12 cellular contexts compared by ENCODE assay signal in the genomic region with DNA sequence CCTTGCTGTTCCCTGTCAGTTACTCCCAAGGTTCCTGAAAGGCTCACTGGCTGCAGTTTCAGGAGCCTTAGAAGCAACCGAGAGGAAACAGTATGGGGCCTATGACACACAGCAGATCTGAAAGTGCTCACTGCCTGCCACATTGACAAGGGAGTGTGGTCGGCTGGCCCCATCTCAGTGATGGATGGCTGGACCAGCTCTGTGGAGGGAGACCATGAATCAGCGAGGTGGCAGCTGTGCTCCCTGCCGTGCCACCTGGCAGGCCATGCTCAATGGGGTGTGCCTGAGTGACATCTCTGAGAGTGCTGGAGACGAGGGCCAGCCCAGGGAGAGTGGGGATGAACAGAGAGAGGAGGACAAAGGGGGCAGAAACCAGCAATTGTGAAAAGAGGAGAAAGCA. TPM values are rescaled to one million over a fixed set of nuclear protein-coding genes. Genes with fewer than 3 reads are reported as not detected.
DNase-seq lines count a peak whose midpoint lies in the region; ATAC-seq and TF ChIP-seq lines count a peak whose summit lies in the region.
"Had no signal": no experiment of that assay in that cellular context is flagged by ENCODE, and none has a peak within 500 bp of the region (broad histone marks: within the 10 kb centered on the region; RNA-seq: fewer than 3 reads in every experiment).

No MANE protein-coding gene starts in this region.

- no peaks in the 10 kb centered on the region for H3F3A ChIP-seq in smooth muscle cell (ENCODE audit: low read depth)

- no peaks in the 10 kb centered on the region for H3K27me3 ChIP-seq in smooth muscle cell (ENCODE audit: low read depth)
- no peaks in the 10 kb centered on the region for H3K27me3 ChIP-seq in aorta (ENCODE audit: control insufficient read depth in 1 of 2, insufficient read depth in 2 of 2, low read length in 1 of 2)
- H3K27me3 ChIP-seq: breast epithelium had no signal

- no peak for DNase-seq in T-helper 1 cell
- peak; percentile 92 for DNase-seq in left kidney (ENCODE audit: low read depth, low spot score)
- DNase-seq in smooth muscle cell (lab: John Stamatoyannopoulos, UW; ENCODE audit: unreplicated experiment), result no peak
- DNase-seq in NCI-H446 (lab: John Stamatoyannopoulos, UW), result no peak
- no peak for DNase-seq in aorta
- DNase-seq: activated CD4-positive, alpha-beta T cell treated with anti-CD3 and anti-CD28 coated beads for 4 hours; foreskin melanocyte; naive B cell had no signal

- no peaks in the 10 kb centered on the region for H3K79me2 ChIP-seq in smooth muscle cell (ENCODE audit: low read depth)

- H4K20me1 ChIP-seq in smooth muscle cell (ENCODE audit: low read depth), result no peaks in the 10 kb centered on the region

- H3K9me3 Mint-ChIP-seq in T-helper 1 cell treated with Interleukin-12 subunit alpha and Interleukin-12 subunit beta and Interleukin-4 antibody, amounts not matched to agents 30 μg/mL and 1 μg/mL, for 36 hours, result no peaks in the 10 kb centered on the region
- H3K9me3 Mint-ChIP-seq: naive B cell had no signal

- H3K36me3 Mint-ChIP-seq in T-helper 1 cell treated with Interleukin-12 subunit alpha and Interleukin-12 subunit beta and Interleukin-4 antibody, amounts not matched to agents 30 μg/mL and 1 μg/mL, for 36 hours (ENCODE audit: low read depth), result peaks cover 72% of the 10 kb centered on the region

- no peak overlapping the region for H3K4me3 Mint-ChIP-seq in T-helper 1 cell treated with Interleukin-12 subunit alpha and Interleukin-12 subunit beta and Interleukin-4 antibody, amounts not matched to agents 30 μg/mL and 1 μg/mL, for 36 hours
- H3K4me3 Mint-ChIP-seq: naive B cell had no signal

- no peak overlapping the region for H3K9ac ChIP-seq in smooth muscle cell (ENCODE audit: low read depth)

- WGBS in smooth muscle cell (ENCODE audit: low lambda C conversion rate), result 79% methylated on average over 5 of the region's 5 CpGs
- WGBS in aorta, 2 donors, result 16 to 28% methylated on average over 5 of the region's 5 CpGs

- H3K27ac Mint-ChIP-seq in T-helper 1 cell treated with Interleukin-12 subunit alpha and Interleukin-12 subunit beta and Interleukin-4 antibody, amounts not matched to agents 30 μg/mL and 1 μg/mL, for 36 hours, result peak overlapping the region; percentile 27

- TF ChIP-seq CTCF in smooth muscle cell (IDR thresholded peaks at IDR 0.05; ENCODE audit: borderline replicate concordance, insufficient read depth, poor library complexity, severe bottlenecking), result no peak

- no peaks in the 10 kb centered on the region for H3K4me1 ChIP-seq in smooth muscle cell (ENCODE audit: low read depth)
- no peaks in the 10 kb centered on the region for H3K4me1 ChIP-seq in aorta (ENCODE audit: control insufficient read depth in 1 of 2, insufficient read depth in 2 of 2, low read length in 2 of 2)
- H3K4me1 ChIP-seq: breast epithelium had no signal

- no peaks in the 10 kb centered on the region for H3K27me3 Mint-ChIP-seq in T-helper 1 cell treated with Interleukin-12 subunit alpha and Interleukin-12 subunit beta and Interleukin-4 antibody, amounts not matched to agents 30 μg/mL and 1 μg/mL, for 36 hours (ENCODE audit: low read depth)
- H3K27me3 Mint-ChIP-seq: naive B cell had no signal

- no peaks in the 10 kb centered on the region for H3K9me3 ChIP-seq in smooth muscle cell (replicated peaks; ENCODE audit: low read depth)
- H3K9me3 ChIP-seq in aorta (ENCODE audit: control insufficient read depth, low read length), result no peaks in the 10 kb centered on the region
- H3K9me3 ChIP-seq: breast epithelium had no signal

- no peak overlapping the region for H3K4me2 ChIP-seq in smooth muscle cell

- peaks cover 10% of the 10 kb centered on the region for H3K4me1 Mint-ChIP-seq in T-helper 1 cell treated with Interleukin-12 subunit alpha and Interleukin-12 subunit beta and Interleukin-4 antibody, amounts not matched to agents 30 μg/mL and 1 μg/mL, for 36 hours (ENCODE audit: low read depth)

- H3K4me3 ChIP-seq in smooth muscle cell, result no peak overlapping the region
- no peak overlapping the region for H3K4me3 ChIP-seq in aorta (ENCODE audit: low read length in 2 of 2)
- H3K4me3 ChIP-seq: breast epithelium had no signal

- H2AFZ ChIP-seq in smooth muscle cell (ENCODE audit: low read depth), result no peak overlapping the region

- H3K36me3 ChIP-seq in smooth muscle cell (ENCODE audit: low read depth), result no peaks in the 10 kb centered on the region
- H3K36me3 ChIP-seq in aorta (ENCODE audit: control insufficient read depth in 1 of 2, insufficient read depth in 2 of 2, low read length in 1 of 2), result no peaks in the 10 kb centered on the region
- H3K36me3 ChIP-seq: breast epithelium had no signal

- H3K27ac ChIP-seq in smooth muscle cell (ENCODE audit: low read depth) (no peak overlapping the region), aorta (ENCODE audit: low read depth in 1 of 2, low read length in 2 of 2) (no peak overlapping the region)
- H3K27ac ChIP-seq: breast epithelium had no signal

- intact Hi-C loops in aorta (cut with DNase I), result no loop called here

- ATAC-seq in GM21737 (IDR thresholded peaks at IDR 0.05; ENCODE audit: unreplicated experiment) (peak; percentile 70), HG03469 (IDR thresholded peaks at IDR 0.05; ENCODE audit: unreplicated experiment) (peak; percentile 69), aorta (ENCODE audit: low FRiP score) (no peak)

RNA-seq across cellular contexts. Expression of a gene that starts 49.1 kb away (rescaled TPM):
- total RNA-seq in smooth muscle cell, result 0.31 and 3.0 TPM in 2 replicates
- 0.40 and 0.73 TPM in 2 replicates for polyA plus RNA-seq in smooth muscle cell
- total RNA-seq in aorta, result 10 to 100 TPM; 31.5 to 53.7 TPM
- polyA plus RNA-seq in aorta, result 10 to 100 TPM in 1 of 2 donors, 1 to 10 TPM in 1; 1.6 to 11.6 TPM
